ENCODE assay signal across 1 cellular context in genomic region chr21:14889080-14889805, GRCh38.
TF ChIP-seq lines count a peak whose summit lies in the region.

No MANE protein-coding gene starts in this region.

TF ChIP-seq in HepG2, 621 proteins besides CTCF, POLR2A, EP300 and RAD21 (continued from another document and continues in another):
- TF ChIP-seq PATZ1 (CRISPR knock-in tag; IDR thresholded peaks at IDR 0.05) (no peak), ZNF451 (CRISPR knock-in tag; IDR thresholded peaks at IDR 0.05) (no peak), REPIN1 (CRISPR knock-in tag; IDR thresholded peaks at IDR 0.05; ENCODE audit: borderline replicate concordance, low read depth) (0 out of 2 replicates have a peak, but pooled peaks have one; percentile 47), AGO2 (optimal IDR thresholded peaks at IDR 0.05; ENCODE audit: low read depth, low read length) (no peak), ZNF639 (CRISPR knock-in tag; conservative IDR thresholded peaks at IDR 0.05) (no peak), SOX13 (IDR thresholded peaks at IDR 0.05) (peak; percentile 69; the same call in 1 of the 2 replicates), SOX13 (CRISPR knock-in tag; conservative IDR thresholded peaks at IDR 0.05 in 1 of 2, IDR thresholded peaks at IDR 0.05 in 1 of 2) (peak in 1 of 2 experiments; percentile 91; a peak in 2 of 4 replicates), SKI (IDR thresholded peaks at IDR 0.05; ENCODE audit: partially characterized antibody) (peak; percentile 83), MAX (IDR thresholded peaks at IDR 0.05) (peak; percentile 79), ZNF234 (CRISPR knock-in tag; conservative IDR thresholded peaks at IDR 0.05) (no peak), KAT7 (CRISPR knock-in tag; IDR thresholded peaks at IDR 0.05; ENCODE audit: borderline replicate concordance) (no peak), E2F1 (CRISPR knock-in tag; IDR thresholded peaks at IDR 0.05) (peak; percentile 60; the same call in 1 of the 2 replicates), FOXP1 (IDR thresholded peaks at IDR 0.05) (peak; percentile 96), FOXP1 (CRISPR knock-in tag; IDR thresholded peaks at IDR 0.05) (peak; percentile 98), ARNT (IDR thresholded peaks at IDR 0.05) (no peak), PLSCR1 (CRISPR knock-in tag; IDR thresholded peaks at IDR 0.05; ENCODE audit: borderline replicate concordance) (no peak), ZBTB34 (CRISPR knock-in tag; IDR thresholded peaks at IDR 0.05) (no peak; the same call in 1 of the 2 replicates), POLR2AphosphoS5 (IDR thresholded peaks at IDR 0.05; ENCODE audit: low read depth, low read length) (peak; percentile 32; the same call in 1 of the 2 replicates), MXD4 (CRISPR knock-in tag; IDR thresholded peaks at IDR 0.05) (no peak), ZNF576 (CRISPR knock-in tag; IDR thresholded peaks at IDR 0.05) (no peak), CHD4 (IDR thresholded peaks at IDR 0.05; ENCODE audit: borderline replicate concordance, low read length) (0 out of 2 replicates have a peak, but pooled peaks have one; percentile 19), JUND (CRISPR knock-in tag; IDR thresholded peaks at IDR 0.05) (peak; percentile 14; the same call in 1 of the 2 replicates), HOXA5 (CRISPR knock-in tag; IDR thresholded peaks at IDR 0.05) (no peak), MXD3 (CRISPR knock-in tag; IDR thresholded peaks at IDR 0.05) (no peak), CCAR2 (optimal IDR thresholded peaks at IDR 0.05; ENCODE audit: low read depth, low read length) (no peak), LBX2 (CRISPR knock-in tag; IDR thresholded peaks at IDR 0.05; ENCODE audit: borderline replicate concordance) (no peak), FOXO1 (CRISPR knock-in tag; IDR thresholded peaks at IDR 0.05) (peak; percentile 94), HNF1A (IDR thresholded peaks at IDR 0.05; ENCODE audit: low read depth) (0 out of 2 replicates have a peak, but pooled peaks have one; percentile 62), HNF1A (CRISPR knock-in tag; IDR thresholded peaks at IDR 0.05; ENCODE audit: borderline replicate concordance) (peak; percentile 48; the same call in 1 of the 2 replicates), ZNF253 (CRISPR knock-in tag; IDR thresholded peaks at IDR 0.05; ENCODE audit: borderline replicate concordance) (no peak), ZNF747 (CRISPR knock-in tag; IDR thresholded peaks at IDR 0.05; ENCODE audit: borderline replicate concordance) (no peak), RBM22 (optimal IDR thresholded peaks at IDR 0.05; ENCODE audit: low read length) (no peak), SMAD9 (CRISPR knock-in tag; IDR thresholded peaks at IDR 0.05) (no peak), ZNF317 (CRISPR knock-in tag; IDR thresholded peaks at IDR 0.05) (peak; percentile 69; the same call in 1 of the 2 replicates), ZIK1 (CRISPR knock-in tag; IDR thresholded peaks at IDR 0.05; ENCODE audit: borderline replicate concordance, low read depth) (no peak), ZNF782 (CRISPR knock-in tag; IDR thresholded peaks at IDR 0.05; ENCODE audit: borderline replicate concordance) (no peak), ATAD3A (CRISPR knock-in tag; IDR thresholded peaks at IDR 0.05) (no peak), ZMAT5 (CRISPR knock-in tag; IDR thresholded peaks at IDR 0.05; ENCODE audit: borderline replicate concordance, low read depth) (no peak), ZNF10 (CRISPR knock-in tag; IDR thresholded peaks at IDR 0.05; ENCODE audit: borderline replicate concordance, low read depth) (no peak), ZNF652 (CRISPR knock-in tag; IDR thresholded peaks at IDR 0.05; ENCODE audit: borderline replicate concordance, low read depth) (no peak), ZNF570 (CRISPR knock-in tag; IDR thresholded peaks at IDR 0.05; ENCODE audit: borderline replicate concordance) (no peak), LRRFIP1 (CRISPR knock-in tag; conservative IDR thresholded peaks at IDR 0.05) (no peak), TCF7L2 (IDR thresholded peaks at IDR 0.05; ENCODE audit: low read depth, low read length) (no peak), ZNF432 (CRISPR knock-in tag; IDR thresholded peaks at IDR 0.05; ENCODE audit: borderline replicate concordance) (no peak), ZSCAN31 (CRISPR knock-in tag; IDR thresholded peaks at IDR 0.05; ENCODE audit: low read depth) (no peak), CBX2 (IDR thresholded peaks at IDR 0.05; ENCODE audit: low read depth, low read length) (no peak), CBX2 (CRISPR knock-in tag; IDR thresholded peaks at IDR 0.05; ENCODE audit: low read depth) (no peak), LCORL (IDR thresholded peaks at IDR 0.05) (peak; percentile 19; the same call in 1 of the 2 replicates), LCORL (CRISPR knock-in tag; IDR thresholded peaks at IDR 0.05) (no peak), ZUFSP (CRISPR knock-in tag; IDR thresholded peaks at IDR 0.05; ENCODE audit: borderline replicate concordance) (no peak)
